1 cellular context compared by ENCODE assay signal in genomic region chr1:159203621-159204020, GRCh38.
TF ChIP-seq lines count a peak whose summit lies in the region.

No MANE protein-coding gene starts in this region.

TF ChIP-seq in K562, 482 proteins besides CTCF, POLR2A, EP300 and RAD21:
- TF ChIP-seq ZNF232 (CRISPR knock-in tag; IDR thresholded peaks at IDR 0.05) (no peak), ATF4 (CRISPR knock-in tag; IDR thresholded peaks at IDR 0.05) (peak; percentile 76), ATF3 (IDR thresholded peaks at IDR 0.05) (peak; percentile 78), ATF3 (CRISPR knock-in tag; conservative IDR thresholded peaks at IDR 0.05) (no peak), TRIM24 (IDR thresholded peaks at IDR 0.05) (peak in 1 of 2 experiments; percentile 45; a peak in 2 of 4 replicates), JUN (IDR thresholded peaks at IDR 0.05; ENCODE audit: borderline replicate concordance, low read depth, low read length) (0 out of 2 replicates have a peak, but pooled peaks have one; percentile 2), JUN (CRISPR knock-in tag; IDR thresholded peaks at IDR 0.05; ENCODE audit: borderline replicate concordance) (no peak), E2F6 (IDR thresholded peaks at IDR 0.05; ENCODE audit: borderline replicate concordance in 1 of 2, extremely low read depth in 1 of 2, insufficient read depth in 1 of 2, insufficient read length in 1 of 2, low read depth in 1 of 2, low read length in 1 of 2, poor library complexity in 1 of 2, severe bottlenecking in 1 of 2) (no peak), CEBPG (CRISPR knock-in tag; IDR thresholded peaks at IDR 0.05) (no peak), CEBPG (tag; conservative IDR thresholded peaks at IDR 0.05 in 1 of 2, IDR thresholded peaks at IDR 0.05 in 1 of 2) (peak in 1 of 2 experiments; percentile 87; a peak in 2 of 4 replicates), KHSRP (IDR thresholded peaks at IDR 0.05) (no peak), ZNF175 (CRISPR knock-in tag; IDR thresholded peaks at IDR 0.05; ENCODE audit: low read depth) (peak; percentile 29; the same call in 1 of the 2 replicates), TAL1 (IDR thresholded peaks at IDR 0.05) (no peak), JUND (IDR thresholded peaks at IDR 0.05; ENCODE audit: borderline replicate concordance, low read depth, low read length) (0 out of 2 replicates have a peak, but pooled peaks have one; percentile 36), JUND (tag; IDR thresholded peaks at IDR 0.05; ENCODE audit: borderline replicate concordance, low read depth, low read length) (no peak), ZNF512 (tag; IDR thresholded peaks at IDR 0.05) (no peak), ATF7 (IDR thresholded peaks at IDR 0.05) (peak; percentile 28; the same call in 1 of the 2 replicates), PREB (CRISPR knock-in tag; IDR thresholded peaks at IDR 0.05) (no peak)
